In the genomic region with DNA sequence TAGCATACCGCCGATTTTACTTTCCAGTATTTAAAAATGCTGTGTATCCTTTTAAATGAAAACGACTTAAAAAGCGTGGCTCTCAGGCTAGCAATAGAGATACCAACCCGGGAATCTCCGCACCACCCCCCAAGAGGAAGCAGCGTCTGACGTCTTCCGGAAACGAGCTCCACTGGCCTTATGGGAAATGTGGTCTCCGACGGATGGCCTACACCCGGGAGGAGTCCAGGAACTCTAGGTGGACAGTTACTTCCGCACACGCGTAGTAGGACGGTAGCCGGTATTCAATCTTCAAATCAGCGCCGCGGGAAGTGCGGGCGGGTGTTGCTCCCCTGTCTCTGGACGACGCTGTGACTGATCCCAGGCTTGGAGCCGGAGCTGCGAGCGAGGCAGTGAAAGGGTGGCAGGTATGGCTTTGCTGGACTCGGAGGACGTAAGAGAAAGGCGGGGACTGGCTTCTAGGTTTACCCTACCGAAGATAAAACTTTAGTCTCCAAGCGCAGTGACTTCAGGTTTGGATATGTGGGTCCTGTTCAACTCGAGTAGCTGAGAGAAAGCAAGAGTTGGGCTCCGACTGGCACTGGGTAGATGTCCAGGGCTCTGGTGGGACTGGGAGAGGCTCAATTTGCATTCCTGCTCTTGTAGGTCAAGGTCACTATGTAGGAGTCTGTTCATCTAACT, we compare ENCODE assay signal across 8 cellular contexts. TPM values are rescaled to one million over a fixed set of nuclear protein-coding genes. Genes with fewer than 3 reads are reported as not detected.
A peak's percentile ranks its signal among the peaks of the same experiment; 100 is the strongest.
DNase-seq lines count a peak whose midpoint lies in the region; ATAC-seq and TF ChIP-seq lines count a peak whose summit lies in the region.

A gene (plus strand): TSS at position 257 of the 681 bp plus-strand sequence. CDS start 1,530 bp downstream, outside the sequence.

- DNase-seq in AG08396 (ENCODE audit: low spot score), result peak; percentile 93
- peak; percentile 96 for DNase-seq in NCI-H226
- peak; percentile 65 for DNase-seq in activated B cell treated with CpG ODN at 0.5 μM for 24 hours
- DNase-seq in central memory CD4-positive, alpha-beta T cell, result peak; percentile 82
- DNase-seq in islet precursor cell, result peak; percentile 97
- DNase-seq in stimulated activated CD4-positive, alpha-beta T cell treated with anti-CD3 and anti-CD28 coated beads, Interleukin-12 subunit alpha, Interleukin-12 subunit beta, amount 100 ng/mL, for 4 hours, result peak; percentile 76

- POLR2A ChIA-PET in activated B cell treated with CpG ODN at 0.5 μM for 24 hours (lab: Charles Lee), result interaction anchor here (0.6 to 2.4 kb wide), 15 partner anchors 14 to 793 kb away, joined by 3 to 17 read pairs (median 4); a partner anchor contains a TSS

- intact Hi-C loops in activated B cell treated with CpG ODN at 0.5 μM for 24 hours (cut with micrococcal nuclease), result loop anchor here (1.0 to 5.0 kb wide), 7 partner anchors 23 to 319 kb away; a partner anchor contains a TSS

- H3K27ac Mint-ChIP-seq in activated B cell treated with CpG ODN at 0.5 μM for 24 hours, result peak within 1 kb of the TSS; percentile 92

- TF ChIP-seq POLR2A in GM18951 (IDR thresholded peaks at IDR 0.05; ENCODE audit: extremely low read depth, insufficient read depth, insufficient read length), result peak; percentile 82

- ATAC-seq in HG03175 (IDR thresholded peaks at IDR 0.05; ENCODE audit: unreplicated experiment), result peak; percentile 92
- ATAC-seq in activated B cell treated with CpG ODN at 0.5 μM for 24 hours (ENCODE audit: low read depth), result peak; percentile 98

- CTCF ChIA-PET in activated B cell treated with CpG ODN at 0.5 μM for 24 hours (lab: Charles Lee), result interaction anchor here (0.7 to 2.4 kb wide), 9 partner anchors 10 to 794 kb away, joined by 3 to 11 read pairs (median 3); a partner anchor contains a TSS

- H3K27me3 Mint-ChIP-seq in activated B cell treated with CpG ODN at 0.5 μM for 24 hours, result peaks cover 2% of the 10 kb centered on the region

- TF ChIP-seq CTCF in activated B cell treated with CpG ODN at 0.5 μM for 24 hours (IDR thresholded peaks at IDR 0.05), result no peak

- H3K36me3 Mint-ChIP-seq in activated B cell treated with CpG ODN at 0.5 μM for 24 hours (ENCODE audit: low read depth), result peaks cover 18% of the 10 kb centered on the region

- H3K9me3 Mint-ChIP-seq in activated B cell treated with CpG ODN at 0.5 μM for 24 hours, result peaks cover 2% of the 10 kb centered on the region

- in situ Hi-C loops in GM18951 (cut with MboI; ENCODE audit: low sequenced_read_pairs, unreplicated experiment), result no loop called here

- peak within 1 kb of the TSS; percentile 97 for H3K4me3 Mint-ChIP-seq in activated B cell treated with CpG ODN at 0.5 μM for 24 hours

- H3K4me1 Mint-ChIP-seq in activated B cell treated with CpG ODN at 0.5 μM for 24 hours, result peaks cover 29% of the 10 kb centered on the region

RNA-seq across cellular contexts. Expression of the gene that starts here (rescaled TPM):
- 5.0 and 5.4 TPM in 2 replicates for total RNA-seq in activated B cell treated with CpG ODN at 0.5 μM for 24 hours

Comparison
In these comparisons a context has a peak if more than half of its experiments do, and no peak if none do; other contexts are left out.
1. Peak in every context shown above with its lines: DNase-seq and ATAC-seq.